16 cellular contexts compared by ENCODE assay signal in genomic region chr2:56410140-56410539, GRCh38.
DNase-seq lines count a peak whose midpoint lies in the region; ATAC-seq, FAIRE-seq and TF ChIP-seq lines count a peak whose summit lies in the region.
"Had no signal": no experiment of that assay in that cellular context is flagged by ENCODE, and none has a peak within 500 bp of the region (broad histone marks: within the 10 kb centered on the region; RNA-seq: fewer than 3 reads in every experiment).

No MANE protein-coding gene starts in this region.

- POLR2A ChIA-PET in IMR-90 (lab: Charles Lee; ENCODE audit: unreplicated experiment) = no interaction called here
- POLR2A ChIA-PET in A673 (lab: Charles Lee; ENCODE audit: low non-redundant PET) = no interaction called here

- no peak for ATAC-seq in IMR-90 (ENCODE audit: low read depth)
- no peak for ATAC-seq in left colon

- H2AK9ac ChIP-seq in IMR-90 (replicated peaks; ENCODE audit: low read depth, low read length, poor library complexity) = no peak overlapping the region

- no peak overlapping the region for H3K23ac ChIP-seq in IMR-90 (ENCODE audit: low read depth, low read length)
- H3K23ac ChIP-seq in mesenchymal stem cell (ENCODE audit: low read length in 2 of 2) = no peak overlapping the region

- WGBS in IMR-90 (ENCODE audit: extremely low coverage in 2 of 2, insufficient read length in 1 of 2), 2 experiments = no CpG with 5 or more reads among the region's 1 CpG
- WGBS in mesenchymal stem cell = no CpG with 5 or more reads among the region's 1 CpG

- CTCF ChIA-PET in IMR-90 (lab: Yijun Ruan, JAX) = no interaction called here
- CTCF ChIA-PET in A673 (lab: Charles Lee) = no interaction called here

- no peak overlapping the region for H2BK20ac ChIP-seq in IMR-90 (ENCODE audit: low read depth, low read length)

- no peaks in the 10 kb centered on the region for H3K9me3 Mint-ChIP-seq in nephron progenitor cell

- H3K18ac ChIP-seq in IMR-90 (ENCODE audit: low read depth, low read length) = no peak overlapping the region
- H3K18ac ChIP-seq in mesenchymal stem cell (ENCODE audit: low read depth in 1 of 2, low read length in 2 of 2) = no peak overlapping the region

- no peak overlapping the region for H3K14ac ChIP-seq in IMR-90 (replicated peaks; ENCODE audit: low read depth, low read length)
- H3K14ac ChIP-seq in mesenchymal stem cell (ENCODE audit: low read length in 2 of 2) = no peak overlapping the region

- no peak overlapping the region for H2AK5ac ChIP-seq in IMR-90 (ENCODE audit: low read depth, low read length)
- H2AK5ac ChIP-seq in mesenchymal stem cell (ENCODE audit: low read length, severe bottlenecking) = no peak overlapping the region

- BruUV-seq in IMR-90 (replicated peaks; lab: Mats Ljungman, UMichigan) = no TSS peak
- BruUV-seq in A673 (replicated peaks; lab: Mats Ljungman, UMichigan) = no TSS peak

- H3K27me3 ChIP-seq in IMR-90 (ENCODE audit: control insufficient read depth, insufficient read depth, low read length) (no peaks in the 10 kb centered on the region), bronchial epithelial cell (ENCODE audit: control insufficient read depth, insufficient read depth, low read length) (no peaks in the 10 kb centered on the region), mesenchymal stem cell (ENCODE audit: control insufficient read depth in 1 of 2, insufficient read depth in 1 of 2, low read length in 2 of 2) (no peaks in the 10 kb centered on the region), A673 (replicated peaks; ENCODE audit: insufficient read depth, low read depth, low read length, poor library complexity) (no peaks in the 10 kb centered on the region)
- no peaks in the 10 kb centered on the region for H3K27me3 ChIP-seq in effector memory CD4-positive, alpha-beta T cell (replicated peaks; ENCODE audit: control insufficient read depth, insufficient read depth, low read length, poor library complexity, severe bottlenecking)
- H3K27me3 ChIP-seq: SJSA1 had no signal

- FAIRE-seq in bronchial epithelial cell (lab: Jason Lieb, UNC) = no peak

- H2BK120ac ChIP-seq in IMR-90 (ENCODE audit: low read depth, low read length) (no peak overlapping the region), mesenchymal stem cell (ENCODE audit: low read depth, low read length) (no peak overlapping the region)

- no peak overlapping the region for H4K91ac ChIP-seq in IMR-90 (ENCODE audit: insufficient read depth, low read depth, low read length)
- no peak overlapping the region for H4K91ac ChIP-seq in mesenchymal stem cell (ENCODE audit: low read length)

- H3K4ac ChIP-seq in IMR-90 (ENCODE audit: low read depth, low read length) = no peak overlapping the region
- no peak overlapping the region for H3K4ac ChIP-seq in mesenchymal stem cell (ENCODE audit: low read depth in 1 of 2, low read length in 2 of 2)

- H4K5ac ChIP-seq in IMR-90 (ENCODE audit: low read depth, low read length) = no peak overlapping the region

- H3K27ac ChIP-seq in IMR-90 (ENCODE audit: insufficient read depth, low read length) (no peak overlapping the region), mesenchymal stem cell (ENCODE audit: low read length, poor library complexity, severe bottlenecking) (no peak overlapping the region), A673 (ENCODE audit: low read depth, low read length, poor library complexity, severe bottlenecking) (no peak overlapping the region)
- no peak overlapping the region for H3K27ac ChIP-seq in effector memory CD4-positive, alpha-beta T cell (ENCODE audit: insufficient read depth, low read length, poor library complexity, severe bottlenecking)
- H3K27ac ChIP-seq: HL-60, SJSA1 had no signal

- no peaks in the 10 kb centered on the region for H3K4me1 Mint-ChIP-seq in nephron progenitor cell

- H4K20me1 ChIP-seq in IMR-90 (ENCODE audit: insufficient read depth, low read length) = no peaks in the 10 kb centered on the region

- no peaks in the 10 kb centered on the region for H3K36me3 Mint-ChIP-seq in nephron progenitor cell (ENCODE audit: low read depth)

- in situ Hi-C loops in IMR-90 (cut with MboI; ENCODE audit: low sequenced_read_pairs) = no loop called here

- no peaks in the 10 kb centered on the region for H3K79me1 ChIP-seq in IMR-90 (ENCODE audit: low read depth in 1 of 2, low read length in 2 of 2)
- no peaks in the 10 kb centered on the region for H3K79me1 ChIP-seq in mesenchymal stem cell (replicated peaks; ENCODE audit: low read length, poor library complexity, severe bottlenecking)

- H3K4me2 ChIP-seq in IMR-90 (ENCODE audit: low read depth, low read length) (no peak overlapping the region), mesenchymal stem cell (ENCODE audit: low read length, poor library complexity, severe bottlenecking) (no peak overlapping the region)

- H3K36me3 ChIP-seq in IMR-90 (ENCODE audit: control insufficient read depth, insufficient read depth, low read length) = no peaks in the 10 kb centered on the region
- H3K36me3 ChIP-seq in bronchial epithelial cell (ENCODE audit: control insufficient read depth, insufficient read depth, low read length) = no peaks in the 10 kb centered on the region
- H3K36me3 ChIP-seq in mesenchymal stem cell (ENCODE audit: control insufficient read depth in 1 of 2, insufficient read depth in 2 of 2, low read depth in 1 of 2, low read length in 2 of 2) = no peaks in the 10 kb centered on the region
- no peaks in the 10 kb centered on the region for H3K36me3 ChIP-seq in effector memory CD4-positive, alpha-beta T cell (ENCODE audit: control insufficient read depth, insufficient read depth, low read length)
- H3K36me3 ChIP-seq in A673 (ENCODE audit: insufficient read depth, low read length, poor library complexity, severe bottlenecking) = no peaks in the 10 kb centered on the region
- H3K36me3 ChIP-seq: HAP-1, SJSA1 had no signal

- DNase-seq in EL (peak; percentile 20), IMR-90 (peak; percentile 11), bronchial epithelial cell (ENCODE audit: low read depth) (peak; percentile 15), mesenchymal stem cell (peak; percentile 18), nephron progenitor cell (no peak), left colon (no peak), A673 (ENCODE audit: low spot score) (no peak)
- DNase-seq in effector memory CD4-positive, alpha-beta T cell = no peak
- DNase-seq: Caco-2, NCI-H1436 treated with DMSO at 0.1 percent for 48 hours, NCI-H2029 treated with DMSO at 0.1 percent for 48 hours, NCI-H510A, NCI-H774 had no signal

- H4K8ac ChIP-seq in IMR-90 (ENCODE audit: low read depth in 2 of 2, low read length in 2 of 2) = no peak overlapping the region
- no peak overlapping the region for H4K8ac ChIP-seq in mesenchymal stem cell (ENCODE audit: low read length)

- no peak overlapping the region for H3K56ac ChIP-seq in IMR-90 (ENCODE audit: extremely low read depth, insufficient read depth, low read length)

- no peak overlapping the region for H2BK12ac ChIP-seq in mesenchymal stem cell (ENCODE audit: low read length in 2 of 2)

- H2AFZ ChIP-seq in IMR-90 (replicated peaks; ENCODE audit: low read length, poor library complexity) (no peak overlapping the region), mesenchymal stem cell (ENCODE audit: low read depth, low read length) (no peak overlapping the region)

- no peak for TF ChIP-seq POLR2A in IMR-90 (IDR thresholded peaks at IDR 0.05; ENCODE audit: low read depth, low read length)

- no peak for TF ChIP-seq RAD21 in IMR-90 (IDR thresholded peaks at IDR 0.05; ENCODE audit: low read length)

- H3K9ac ChIP-seq in IMR-90 (ENCODE audit: low read depth, low read length) = no peak overlapping the region
- H3K9ac ChIP-seq in mesenchymal stem cell (ENCODE audit: low read length) = no peak overlapping the region

- no peak overlapping the region for H2BK5ac ChIP-seq in IMR-90 (ENCODE audit: low read depth, low read length, poor library complexity, severe bottlenecking)
- no peak overlapping the region for H2BK5ac ChIP-seq in mesenchymal stem cell (ENCODE audit: low read depth, low read length, poor library complexity, severe bottlenecking)

- H3K9me1 ChIP-seq in IMR-90 (ENCODE audit: insufficient read depth, low read length) = no peaks in the 10 kb centered on the region

- H3K4me1 ChIP-seq in IMR-90 (ENCODE audit: control insufficient read depth, insufficient read depth, low read length) = no peaks in the 10 kb centered on the region
- no peaks in the 10 kb centered on the region for H3K4me1 ChIP-seq in mesenchymal stem cell (ENCODE audit: control insufficient read depth, insufficient read depth, low read depth, low read length)
- no peaks in the 10 kb centered on the region for H3K4me1 ChIP-seq in effector memory CD4-positive, alpha-beta T cell (ENCODE audit: control insufficient read depth, insufficient read depth, low read length, poor library complexity, severe bottlenecking)
- H3K4me1 ChIP-seq in A673 (ENCODE audit: insufficient read depth, low read length, poor library complexity, severe bottlenecking) = no peaks in the 10 kb centered on the region
- H3K4me1 ChIP-seq: Caco-2, HAP-1, SJSA1 had no signal

- H3K9me3 ChIP-seq in IMR-90 (ENCODE audit: control insufficient read depth, insufficient read depth, low read length) (peaks cover 12% of the 10 kb centered on the region), mesenchymal stem cell (ENCODE audit: control insufficient read depth, low read length) (no peaks in the 10 kb centered on the region), A673 (ENCODE audit: low read depth, low read length, poor library complexity, severe bottlenecking) (no peaks in the 10 kb centered on the region)
- no peaks in the 10 kb centered on the region for H3K9me3 ChIP-seq in effector memory CD4-positive, alpha-beta T cell (ENCODE audit: control insufficient read depth, low read length)
- H3K9me3 ChIP-seq: Caco-2, HAP-1, SJSA1 had no signal

- H3K4me3 Mint-ChIP-seq in nephron progenitor cell = no peak overlapping the region

- H3K27ac Mint-ChIP-seq in nephron progenitor cell = no peak overlapping the region

- no peaks in the 10 kb centered on the region for H3K27me3 Mint-ChIP-seq in nephron progenitor cell (ENCODE audit: low read depth, poor library complexity)

- dilution Hi-C loops in IMR-90 (cut with HindIII; ENCODE audit: low sequenced_read_pairs, unreplicated experiment) = no loop called here

- TF ChIP-seq CTCF in IMR-90 (conservative IDR thresholded peaks at IDR 0.05; ENCODE audit: low read depth, low read length) (no peak), bronchial epithelial cell (IDR thresholded peaks at IDR 0.05; ENCODE audit: insufficient read depth, low read length, severe bottlenecking) (no peak), nephron progenitor cell (IDR thresholded peaks at IDR 0.05) (no peak), A673 (conservative IDR thresholded peaks at IDR 0.05; ENCODE audit: low read depth, low read length) (no peak)

- intact Hi-C loops in IMR-90 (cut with micrococcal nuclease) (no loop called here), left colon (cut with DNase I, micrococcal nuclease) (no loop called here), A673 (cut with micrococcal nuclease; ENCODE audit: unreplicated experiment) (no loop called here)

- H3K4me3 ChIP-seq in IMR-90 (ENCODE audit: insufficient read depth, low read depth, low read length) (no peak overlapping the region), bronchial epithelial cell (ENCODE audit: low read depth, low read length) (no peak overlapping the region), mesenchymal stem cell (ENCODE audit: insufficient read depth in 1 of 2, low read depth in 1 of 2, low read length in 2 of 2) (no peak overlapping the region), A673 (ENCODE audit: low read depth, low read length, poor library complexity, severe bottlenecking) (no peak overlapping the region)
- H3K4me3 ChIP-seq in effector memory CD4-positive, alpha-beta T cell (ENCODE audit: insufficient read depth, low read depth, low read length, poor library complexity, severe bottlenecking) = no peak overlapping the region
- H3K4me3 ChIP-seq: HAP-1, SJSA1 had no signal

- H2BK15ac ChIP-seq in IMR-90 (ENCODE audit: low read depth, low read length) = no peak overlapping the region
- no peak overlapping the region for H2BK15ac ChIP-seq in mesenchymal stem cell (ENCODE audit: low read depth, poor library complexity, severe bottlenecking)

Comparison
In these comparisons a context has a peak if more than half of its experiments do, and no peak if none do; other contexts are left out.
1. DNase-seq: peak in EL (single experiment), IMR-90 (single experiment), bronchial epithelial cell (single experiment) and mesenchymal stem cell (single experiment); none in nephron progenitor cell (single experiment), left colon (0 of 2), effector memory CD4-positive, alpha-beta T cell (0 of 3) and A673 (single experiment).